In the genomic region with DNA sequence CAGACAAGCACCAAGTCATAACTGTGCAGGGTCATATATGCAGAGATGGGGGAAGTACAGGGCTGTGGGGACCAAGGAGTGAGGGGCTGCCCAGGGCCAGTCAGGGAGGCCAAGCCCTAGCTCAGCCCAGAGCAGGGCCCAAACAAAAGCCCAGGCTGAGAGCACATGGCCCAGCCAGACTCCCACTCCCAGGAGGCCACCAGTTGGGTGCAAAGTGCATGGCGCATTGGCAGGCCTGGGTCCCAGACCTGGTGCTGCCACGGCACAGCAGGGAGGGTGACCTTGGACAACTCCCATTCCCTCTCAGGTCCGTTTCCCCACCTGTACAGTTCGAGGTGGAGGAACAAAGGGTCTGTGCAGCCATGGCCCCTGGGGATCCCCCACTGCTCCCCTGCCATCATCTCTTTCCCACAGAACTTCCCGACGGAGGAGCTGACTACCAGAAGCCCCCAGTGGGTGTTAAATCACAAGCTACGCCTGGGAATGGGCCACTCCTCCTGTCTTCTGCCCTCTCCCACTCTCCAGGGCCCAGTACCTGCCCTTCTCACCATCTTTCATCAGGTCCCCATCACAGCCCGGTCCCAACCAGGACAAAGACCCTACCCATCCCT, we compare ENCODE assay signal across 9 cellular contexts. TPM values are rescaled to one million over a fixed set of nuclear protein-coding genes. Genes with fewer than 3 reads are reported as not detected.
A peak's percentile ranks its signal among the peaks of the same experiment; 100 is the strongest.
DNase-seq lines count a peak whose midpoint lies in the region; ATAC-seq, FAIRE-seq and TF ChIP-seq lines count a peak whose summit lies in the region.
"Had no signal": no experiment of that assay in that cellular context is flagged by ENCODE, and none has a peak within 500 bp of the region (broad histone marks: within the 10 kb centered on the region; RNA-seq: fewer than 3 reads in every experiment).

No MANE protein-coding gene starts in this region.

- no peaks in the 10 kb centered on the region for H3K9me3 Mint-ChIP-seq in IgD-negative memory B cell

- H3K27ac Mint-ChIP-seq in IgD-negative memory B cell, result peak overlapping the region; percentile 77 to 89 (median 85)

- H3K4me1 Mint-ChIP-seq in IgD-negative memory B cell, result peaks cover 2 to 8% (median 4%) of the 10 kb centered on the region in 3 donors

- H3K27ac ChIP-seq in brain microvascular endothelial cell, result no peak overlapping the region
- peak overlapping the region; percentile 99 for H3K27ac ChIP-seq in HepG2 (ENCODE audit: extremely low read length, insufficient read depth, low read length)
- peak overlapping the region; percentile 55 to 63 for H3K27ac ChIP-seq in thoracic aorta

- TF ChIP-seq POLR2A in GM12892 (IDR thresholded peaks at IDR 0.05; ENCODE audit: low read depth, low read length) (no peak; the same call in 1 of the 2 replicates), HepG2 (IDR thresholded peaks at IDR 0.05; ENCODE audit: insufficient read depth in 1 of 2, low read depth in 2 of 2, low read length in 2 of 2) (peak; percentile 96 to 99), GM18505 (IDR thresholded peaks at IDR 0.05; ENCODE audit: borderline replicate concordance, extremely low read depth, insufficient read depth, insufficient read length) (no peak)

- H3K27me3 ChIP-seq in brain microvascular endothelial cell (replicated peaks) (no peaks in the 10 kb centered on the region), HepG2 (ENCODE audit: control insufficient read depth in 1 of 2, insufficient read depth in 2 of 2, low read length in 2 of 2) (no peaks in the 10 kb centered on the region; a peak in 1 of 5 replicates), thoracic aorta (replicated peaks; ENCODE audit: insufficient read depth) (no peaks in the 10 kb centered on the region)

- peaks cover 10% of the 10 kb centered on the region for H3K79me2 ChIP-seq in HepG2 (ENCODE audit: insufficient read depth, low read length)

- H2AFZ ChIP-seq in HepG2 (ENCODE audit: low read length), result no peak overlapping the region

- intact Hi-C loops in HepG2 (cut with micrococcal nuclease; ENCODE audit: unreplicated experiment), result loop anchor here (1.0 kb wide), 1 partner anchor 27 kb away; the partner anchor contains the start of gene THOC5

- H3K9ac ChIP-seq in HepG2 (ENCODE audit: insufficient read depth, low read depth, low read length), result peak overlapping the region; percentile 97

- 0% methylated on average over 4 of the region's 8 CpGs for WGBS in HepG2 (ENCODE audit: low lambda C conversion rate)

- H3K9me3 ChIP-seq in HepG2 (ENCODE audit: low read length) (no peaks in the 10 kb centered on the region), thoracic aorta (no peaks in the 10 kb centered on the region)

- peak; percentile 36 for DNase-seq in GM12892 (ENCODE audit: insufficient read length)
- DNase-seq in brain microvascular endothelial cell, result no peak
- peak; percentile 92 for DNase-seq in HepG2 (ENCODE audit: low spot score)
- DNase-seq in thoracic aorta (ENCODE audit: low spot score), result no peak
- DNase-seq in C1 segment of cervical spinal cord (lab: John Stamatoyannopoulos, UW), result no peak
- no peak for DNase-seq in NCI-H1092 (lab: John Stamatoyannopoulos, UW)

- H3K36me3 ChIP-seq in brain microvascular endothelial cell (replicated peaks) (no peaks in the 10 kb centered on the region), HepG2 (replicated peaks in 1 of 2; ENCODE audit: control insufficient read depth in 1 of 2, insufficient read depth in 2 of 2, low read length in 2 of 2) (peaks cover 1 to 8% of the 10 kb centered on the region in 2 experiments; a peak in 2 of 5 replicates), thoracic aorta (no peaks in the 10 kb centered on the region)

- TF ChIP-seq EP300 in HepG2 (IDR thresholded peaks at IDR 0.05; ENCODE audit: low read depth in 2 of 2, low read length in 2 of 2) (peak in 1 of 2 experiments; percentile 35; a peak in 2 of 4 replicates), HepG2 (CRISPR knock-in tag; IDR thresholded peaks at IDR 0.05; ENCODE audit: borderline replicate concordance) (no peak; the same call in 1 of the 2 replicates)

- in situ Hi-C loops in brain microvascular endothelial cell (cut with HindIII; ENCODE audit: low pct_ligation_motif_present, low sequenced_read_pairs) (no loop called here), HepG2 (cut with HindIII; ENCODE audit: extremely low pct_ligation_motif_present, low pct_unique_long_range_greater_than_20kb) (no loop called here)

- TF ChIP-seq RAD21 in HepG2 (CRISPR knock-in tag; IDR thresholded peaks at IDR 0.05), result peak; percentile 72

- no peaks in the 10 kb centered on the region for H3K27me3 Mint-ChIP-seq in IgD-negative memory B cell

- peak overlapping the region; percentile 88 for H3K4me2 ChIP-seq in HepG2 (ENCODE audit: low read depth, low read length)

- peak overlapping the region; percentile 93 to 99 (median 98) for H3K4me3 Mint-ChIP-seq in IgD-negative memory B cell

- FAIRE-seq in GM12892 (lab: Jason Lieb, UNC) (peak; percentile 96), HepG2 (lab: Jason Lieb, UNC) (peak; percentile 82)
- FAIRE-seq: TTC549 had no signal

- H4K20me1 ChIP-seq in HepG2 (ENCODE audit: insufficient read depth, low read length), result no peaks in the 10 kb centered on the region

- POLR2A ChIA-PET in HepG2 (lab: Yijun Ruan, JAX), result interaction anchor here (0.6 to 3.0 kb wide), 12 partner anchors 9 to 205 kb away, joined by 3 to 95 read pairs (median 6); partner anchors contain the start of genes NF2 and THOC5

- BruUV-seq in HepG2 (replicated peaks; lab: Mats Ljungman, UMichigan), result TSS peak; percentile 80

- H3K4me3 ChIP-seq in brain microvascular endothelial cell (ENCODE audit: low read depth, low read length) (peak overlapping the region; percentile 74), HepG2 (replicated peaks in 1 of 3; ENCODE audit: insufficient read depth in 1 of 3, low read depth in 2 of 3, low read length in 3 of 3) (peak overlapping the region; percentile 65 to 98 (median 83)), thoracic aorta (peak overlapping the region; percentile 90)

- no peak for TF ChIP-seq CTCF in brain microvascular endothelial cell (IDR thresholded peaks at IDR 0.05; ENCODE audit: low read depth, low read length, missing control alignments)
- TF ChIP-seq CTCF in HepG2 (CRISPR knock-in tag; IDR thresholded peaks at IDR 0.05), result peak; percentile 35
- no peak for TF ChIP-seq CTCF in thoracic aorta (IDR thresholded peaks at IDR 0.05)

- H3K36me3 Mint-ChIP-seq in IgD-negative memory B cell, result no peaks in the 10 kb centered on the region

- H3K4me1 ChIP-seq in HepG2 (ENCODE audit: insufficient read depth, low read length) (peaks cover 82% of the 10 kb centered on the region), thoracic aorta (ENCODE audit: control insufficient read depth in 1 of 2, low read depth in 2 of 2) (peaks cover 0 to 10% of the 10 kb centered on the region in 2 donors)

- CTCF ChIA-PET in HepG2 (lab: Yijun Ruan, JAX; ENCODE audit: low intra/inter-chr PET ratio, low total read pairs), result interaction anchor here (0.8 kb wide), 1 partner anchor 8 kb away, joined by 3 read pairs; no protein-coding TSS in a partner anchor

- peak; percentile 92 for ATAC-seq in HepG2
- ATAC-seq in thoracic aorta (ENCODE audit: insufficient number of reproducible peaks, low FRiP score, low read depth), result no peak
- no peak for ATAC-seq in GM18505 (IDR thresholded peaks at IDR 0.05; ENCODE audit: unreplicated experiment)

RNA-seq across cellular contexts. Expression of gene NIPSNAP1, which starts 0.6 kb away (rescaled TPM):
- polyA plus RNA-seq in GM12892 (2012; ENCODE audit: missing spikeins), result 86.7 TPM
- polyA plus RNA-seq in IgD-negative memory B cell (41.6 TPM), HepG2 (2011; rRNA removed) (203 and 212 TPM in 2 replicates)
- total RNA-seq in HepG2 (2016; rRNA removed; fragmentation: Illumina TruSeq; extraction: Trizol) (159 and 167 TPM in 2 replicates), thoracic aorta (1 to 10 TPM; 4.3 to 6.5 TPM)
- 36.4 and 36.6 TPM in 2 replicates for total RNA-seq in HepG2 (2016; cell fraction: cytosol; rRNA removed; fragmentation: Illumina TruSeq; extraction: Trizol; ENCODE audit: low read depth)
- 162 and 163 TPM in 2 replicates for total RNA-seq in HepG2 (2016; cell fraction: insoluble cytoplasmic fraction; rRNA removed; fragmentation: Illumina TruSeq; extraction: Trizol)
- total RNA-seq in HepG2 (2016; cell fraction: membrane; rRNA removed; fragmentation: Illumina TruSeq; extraction: Trizol), result 98.2 and 102 TPM in 2 replicates
- total RNA-seq in HepG2 (2016; cell fraction: nucleus; rRNA removed; fragmentation: Illumina TruSeq; extraction: Trizol), result 68.4 and 75.1 TPM in 2 replicates
- 167 and 170 TPM in 2 replicates for polyA plus RNA-seq in HepG2 (2011; cell fraction: cytosol; rRNA removed)
- 133 and 152 TPM in 2 replicates for polyA plus RNA-seq in HepG2 (2011; cell fraction: nucleus; rRNA removed)
- 126 and 158 TPM in 2 replicates for polyA plus RNA-seq in HepG2 (2012)
- 33.2 and 39.7 TPM in 2 replicates for polyA plus RNA-seq in HepG2 (2016; cell fraction: cytosol; fragmentation: Illumina TruSeq; extraction: Trizol; ENCODE audit: low read depth)
- 169 and 174 TPM in 2 replicates for polyA plus RNA-seq in HepG2 (2016; cell fraction: insoluble cytoplasmic fraction; fragmentation: Illumina TruSeq; extraction: Trizol; ENCODE audit: low read depth)
- polyA plus RNA-seq in HepG2 (2016; cell fraction: membrane; fragmentation: Illumina TruSeq; extraction: Trizol; ENCODE audit: low read depth), result 73.5 and 79.3 TPM in 2 replicates
- 104 and 117 TPM in 2 replicates for polyA plus RNA-seq in HepG2 (2016; cell fraction: nucleus; fragmentation: Illumina TruSeq; extraction: Trizol; ENCODE audit: insufficient read depth, low read depth)
- 19.6 and 162 TPM in 2 replicates for polyA minus RNA-seq in HepG2 (2011; rRNA and poly(A)+ RNA removed; ENCODE audit: low replicate concordance)
- 70.8 and 86.6 TPM in 2 replicates for polyA minus RNA-seq in HepG2 (2011; cell fraction: cytosol; rRNA and poly(A)+ RNA removed)
- polyA minus RNA-seq in HepG2 (2011; cell fraction: nucleus; rRNA and poly(A)+ RNA removed), result 55.0 and 66.1 TPM in 2 replicates

RNA-seq across cellular contexts. Expression of gene NF2, which starts 23.1 kb away (rescaled TPM):
- 10.3 TPM for polyA plus RNA-seq in GM12892 (2012; ENCODE audit: missing spikeins)
- polyA plus RNA-seq in IgD-negative memory B cell (17.7 TPM), HepG2 (2011; rRNA removed) (8.8 and 9.3 TPM in 2 replicates)
- total RNA-seq in HepG2 (2016; rRNA removed; fragmentation: Illumina TruSeq; extraction: Trizol) (33.3 and 45.3 TPM in 2 replicates), thoracic aorta (10 to 100 TPM; 37.1 to 41.2 TPM)
- total RNA-seq in HepG2 (2016; cell fraction: cytosol; rRNA removed; fragmentation: Illumina TruSeq; extraction: Trizol; ENCODE audit: low read depth), result 6.6 and 7.4 TPM in 2 replicates
- 33.3 and 42.0 TPM in 2 replicates for total RNA-seq in HepG2 (2016; cell fraction: insoluble cytoplasmic fraction; rRNA removed; fragmentation: Illumina TruSeq; extraction: Trizol)
- 21.0 and 24.2 TPM in 2 replicates for total RNA-seq in HepG2 (2016; cell fraction: membrane; rRNA removed; fragmentation: Illumina TruSeq; extraction: Trizol)
- 25.6 and 28.1 TPM in 2 replicates for total RNA-seq in HepG2 (2016; cell fraction: nucleus; rRNA removed; fragmentation: Illumina TruSeq; extraction: Trizol)
- polyA plus RNA-seq in HepG2 (2011; cell fraction: cytosol; rRNA removed), result 6.9 and 7.3 TPM in 2 replicates
- 8.1 and 8.6 TPM in 2 replicates for polyA plus RNA-seq in HepG2 (2011; cell fraction: nucleus; rRNA removed)
- polyA plus RNA-seq in HepG2 (2012), result 6.4 TPM in 2 replicates
- 3.3 and 5.4 TPM in 2 replicates for polyA plus RNA-seq in HepG2 (2016; cell fraction: cytosol; fragmentation: Illumina TruSeq; extraction: Trizol; ENCODE audit: low read depth)
- 21.1 and 24.6 TPM in 2 replicates for polyA plus RNA-seq in HepG2 (2016; cell fraction: insoluble cytoplasmic fraction; fragmentation: Illumina TruSeq; extraction: Trizol; ENCODE audit: low read depth)
- 9.8 and 11.9 TPM in 2 replicates for polyA plus RNA-seq in HepG2 (2016; cell fraction: membrane; fragmentation: Illumina TruSeq; extraction: Trizol; ENCODE audit: low read depth)
- 23.3 and 24.8 TPM in 2 replicates for polyA plus RNA-seq in HepG2 (2016; cell fraction: nucleus; fragmentation: Illumina TruSeq; extraction: Trizol; ENCODE audit: insufficient read depth, low read depth)
- 25.7 and 39.3 TPM in 2 replicates for polyA minus RNA-seq in HepG2 (2011; rRNA and poly(A)+ RNA removed; ENCODE audit: low replicate concordance)
- 12.4 and 13.6 TPM in 2 replicates for polyA minus RNA-seq in HepG2 (2011; cell fraction: cytosol; rRNA and poly(A)+ RNA removed)
- 11.5 and 15.2 TPM in 2 replicates for polyA minus RNA-seq in HepG2 (2011; cell fraction: nucleus; rRNA and poly(A)+ RNA removed)

RNA-seq across cellular contexts. Expression of gene THOC5, which starts 26.7 kb away (rescaled TPM):
- 23.1 TPM for polyA plus RNA-seq in GM12892 (2012; ENCODE audit: missing spikeins)
- polyA plus RNA-seq in IgD-negative memory B cell, result 30.1 TPM
- total RNA-seq in HepG2 (2016; rRNA removed; fragmentation: Illumina TruSeq; extraction: Trizol), result 46.7 and 53.5 TPM in 2 replicates
- 20.7 and 27.6 TPM in 2 replicates for total RNA-seq in HepG2 (2016; cell fraction: cytosol; rRNA removed; fragmentation: Illumina TruSeq; extraction: Trizol; ENCODE audit: low read depth)
- 47.6 and 56.5 TPM in 2 replicates for total RNA-seq in HepG2 (2016; cell fraction: insoluble cytoplasmic fraction; rRNA removed; fragmentation: Illumina TruSeq; extraction: Trizol)
- 39.5 and 44.9 TPM in 2 replicates for total RNA-seq in HepG2 (2016; cell fraction: membrane; rRNA removed; fragmentation: Illumina TruSeq; extraction: Trizol)
- 32.6 and 43.7 TPM in 2 replicates for total RNA-seq in HepG2 (2016; cell fraction: nucleus; rRNA removed; fragmentation: Illumina TruSeq; extraction: Trizol)
- 45.8 and 65.2 TPM in 2 replicates for polyA plus RNA-seq in HepG2 (2011; rRNA removed)
- 27.9 and 31.5 TPM in 2 replicates for polyA plus RNA-seq in HepG2 (2011; cell fraction: cytosol; rRNA removed)
- polyA plus RNA-seq in HepG2 (2011; cell fraction: nucleus; rRNA removed), result 145 and 182 TPM in 2 replicates
- polyA plus RNA-seq in HepG2 (2012), result 37.0 and 37.3 TPM in 2 replicates
- polyA plus RNA-seq in HepG2 (2016; cell fraction: cytosol; fragmentation: Illumina TruSeq; extraction: Trizol; ENCODE audit: low read depth), result 25.9 and 30.6 TPM in 2 replicates
- 44.1 and 46.1 TPM in 2 replicates for polyA plus RNA-seq in HepG2 (2016; cell fraction: insoluble cytoplasmic fraction; fragmentation: Illumina TruSeq; extraction: Trizol; ENCODE audit: low read depth)
- 35.3 and 37.4 TPM in 2 replicates for polyA plus RNA-seq in HepG2 (2016; cell fraction: membrane; fragmentation: Illumina TruSeq; extraction: Trizol; ENCODE audit: low read depth)
- polyA plus RNA-seq in HepG2 (2016; cell fraction: nucleus; fragmentation: Illumina TruSeq; extraction: Trizol; ENCODE audit: insufficient read depth, low read depth), result 54.0 and 55.1 TPM in 2 replicates
- polyA minus RNA-seq in HepG2 (2011; rRNA and poly(A)+ RNA removed; ENCODE audit: low replicate concordance), result 57.0 and 70.3 TPM in 2 replicates
- polyA minus RNA-seq in HepG2 (2011; cell fraction: cytosol; rRNA and poly(A)+ RNA removed), result 25.5 and 29.4 TPM in 2 replicates
- 38.9 and 51.6 TPM in 2 replicates for polyA minus RNA-seq in HepG2 (2011; cell fraction: nucleus; rRNA and poly(A)+ RNA removed)
- 100 to 1,000 TPM in 1 of 2 donors, 10 to 100 TPM in 1; 39.8 to 104 TPM for total RNA-seq in thoracic aorta

Comparison
In these comparisons a context has a peak if more than half of its experiments do, and no peak if none do; other contexts are left out.
1. DNase-seq: peak in GM12892 (single experiment) and HepG2 (single experiment); none in brain microvascular endothelial cell (single experiment), thoracic aorta (single experiment), C1 segment of cervical spinal cord (0 of 14) and NCI-H1092 (single experiment).
2. POLR2A ChIP-seq: peak in HepG2 (2 of 2); none in GM12892 (single experiment) and GM18505 (single experiment).
3. RNA of gene NIPSNAP1, which starts 0.6 kb away (total RNA-seq): 36.4 to 167 TPM in HepG2; 4.3 to 6.5 TPM in thoracic aorta; every median in the first group is over 4 times any median in the second.
4. Peak in every context shown above with its lines, with median percentiles within 50 percentile points of each other: H3K4me3 ChIP-seq.